Comparison of ENCODE assay signal across 8 cellular contexts in genomic region chr2:214809751-214810564, GRCh38. TPM values are rescaled to one million over a fixed set of nuclear protein-coding genes. Genes with fewer than 3 reads are reported as not detected.
DNase-seq lines count a peak whose midpoint lies in the region; ATAC-seq, FAIRE-seq and TF ChIP-seq lines count a peak whose summit lies in the region.

No MANE protein-coding gene starts in this region.

- H3K36me3 ChIP-seq in WERI-Rb-1 (peaks cover 12% of the 10 kb centered on the region), bronchial epithelial cell (ENCODE audit: control insufficient read depth, insufficient read depth, low read length) (no peaks in the 10 kb centered on the region)

- no peaks in the 10 kb centered on the region for H3K36me3 Mint-ChIP-seq in immature natural killer cell

- H3K27ac ChIP-seq in WERI-Rb-1: peak overlapping the region; percentile 100

- peaks cover 36 to 41% of the 10 kb centered on the region in 2 donors for H3K4me1 Mint-ChIP-seq in immature natural killer cell

- H3K4me3 ChIP-seq in AG04449 (ENCODE audit: low read depth, low read length) (peak overlapping the region; percentile 87), WERI-Rb-1 (ENCODE audit: low read depth, low read length) (peak overlapping the region; percentile 98), bronchial epithelial cell (ENCODE audit: low read depth, low read length) (peak overlapping the region; percentile 93)

- H3K27me3 ChIP-seq in WERI-Rb-1 (ENCODE audit: insufficient read depth, low read depth, severe bottlenecking) (no peaks in the 10 kb centered on the region), bronchial epithelial cell (ENCODE audit: control insufficient read depth, insufficient read depth, low read length) (no peaks in the 10 kb centered on the region)

- POLR2A ChIA-PET in AG04449 (lab: Yijun Ruan, JAX): no interaction called here

- H3K9me3 ChIP-seq in WERI-Rb-1 (ENCODE audit: severe bottlenecking): no peaks in the 10 kb centered on the region

- peak overlapping the region; percentile 76 to 87 (median 85) for H3K27ac Mint-ChIP-seq in immature natural killer cell

- no peak for TF ChIP-seq CTCF in AG04449 (IDR thresholded peaks at IDR 0.05; ENCODE audit: insufficient read depth, low read length, missing control alignments)
- no peak for TF ChIP-seq CTCF in WERI-Rb-1 (IDR thresholded peaks at IDR 0.05; ENCODE audit: low read depth, low read length)
- no peak for TF ChIP-seq CTCF in bronchial epithelial cell (IDR thresholded peaks at IDR 0.05; ENCODE audit: insufficient read depth, low read length, severe bottlenecking)

- CTCF ChIA-PET in AG04449 (lab: Yijun Ruan, JAX): no interaction called here

- DNase-seq in AG04449 (ENCODE audit: low read depth, low spot score) (peak; percentile 87), NCI-H2196 treated with DMSO at 0.1 percent for 48 hours (lab: John Stamatoyannopoulos, UW; ENCODE audit: unreplicated experiment) (peak; percentile 96), WERI-Rb-1 (peak; percentile 99), bronchial epithelial cell (ENCODE audit: low read depth) (peak; percentile 91), immature natural killer cell (peak; percentile 96 to 97 (median 97)), smooth muscle cell of the brain vasculature (ENCODE audit: low read depth, low spot score) (peak; percentile 97)

- no peaks in the 10 kb centered on the region for H3K9me3 Mint-ChIP-seq in immature natural killer cell

- peak overlapping the region; percentile 90 to 96 (median 94) for H3K4me3 Mint-ChIP-seq in immature natural killer cell

- H3K27me3 Mint-ChIP-seq in immature natural killer cell (ENCODE audit: low read depth in 3 of 3): peaks cover 0 to 13% (median 13%) of the 10 kb centered on the region in 3 donors

- ATAC-seq in GM18870 (IDR thresholded peaks at IDR 0.05; ENCODE audit: unreplicated experiment) (peak; percentile 75), HG03108 (IDR thresholded peaks at IDR 0.05; ENCODE audit: unreplicated experiment) (peak; percentile 84)

- no peak for FAIRE-seq in bronchial epithelial cell (lab: Jason Lieb, UNC)

RNA-seq across cellular contexts. Expression of gene BARD1, which starts 0.5 kb away (rescaled TPM):
- 6.8 and 9.2 TPM in 2 replicates for total RNA-seq in bronchial epithelial cell
- 10 to 100 TPM in 1 of 3 donors, 1 to 10 TPM in 2; 6.8 to 10.3 (median 9.4) TPM for polyA plus RNA-seq in immature natural killer cell

Comparison
In these comparisons a context has a peak if more than half of its experiments do, and no peak if none do; other contexts are left out.
1. Peak in every context shown above with its lines: DNase-seq, ATAC-seq, H3K4me3 ChIP-seq and H3K27ac ChIP-seq.